In genomic region chr18:75208836-75209128, GRCh38 we compare ENCODE assay signal across 1 cellular context.
A peak's percentile ranks its signal among the peaks of the same experiment; 100 is the strongest.
TF ChIP-seq lines count a peak whose summit lies in the region.

No MANE protein-coding gene starts in this region.

TF ChIP-seq in HepG2, 621 proteins besides CTCF, POLR2A, EP300 and RAD21 (continued from another document):
- TF ChIP-seq, protein P1, sequence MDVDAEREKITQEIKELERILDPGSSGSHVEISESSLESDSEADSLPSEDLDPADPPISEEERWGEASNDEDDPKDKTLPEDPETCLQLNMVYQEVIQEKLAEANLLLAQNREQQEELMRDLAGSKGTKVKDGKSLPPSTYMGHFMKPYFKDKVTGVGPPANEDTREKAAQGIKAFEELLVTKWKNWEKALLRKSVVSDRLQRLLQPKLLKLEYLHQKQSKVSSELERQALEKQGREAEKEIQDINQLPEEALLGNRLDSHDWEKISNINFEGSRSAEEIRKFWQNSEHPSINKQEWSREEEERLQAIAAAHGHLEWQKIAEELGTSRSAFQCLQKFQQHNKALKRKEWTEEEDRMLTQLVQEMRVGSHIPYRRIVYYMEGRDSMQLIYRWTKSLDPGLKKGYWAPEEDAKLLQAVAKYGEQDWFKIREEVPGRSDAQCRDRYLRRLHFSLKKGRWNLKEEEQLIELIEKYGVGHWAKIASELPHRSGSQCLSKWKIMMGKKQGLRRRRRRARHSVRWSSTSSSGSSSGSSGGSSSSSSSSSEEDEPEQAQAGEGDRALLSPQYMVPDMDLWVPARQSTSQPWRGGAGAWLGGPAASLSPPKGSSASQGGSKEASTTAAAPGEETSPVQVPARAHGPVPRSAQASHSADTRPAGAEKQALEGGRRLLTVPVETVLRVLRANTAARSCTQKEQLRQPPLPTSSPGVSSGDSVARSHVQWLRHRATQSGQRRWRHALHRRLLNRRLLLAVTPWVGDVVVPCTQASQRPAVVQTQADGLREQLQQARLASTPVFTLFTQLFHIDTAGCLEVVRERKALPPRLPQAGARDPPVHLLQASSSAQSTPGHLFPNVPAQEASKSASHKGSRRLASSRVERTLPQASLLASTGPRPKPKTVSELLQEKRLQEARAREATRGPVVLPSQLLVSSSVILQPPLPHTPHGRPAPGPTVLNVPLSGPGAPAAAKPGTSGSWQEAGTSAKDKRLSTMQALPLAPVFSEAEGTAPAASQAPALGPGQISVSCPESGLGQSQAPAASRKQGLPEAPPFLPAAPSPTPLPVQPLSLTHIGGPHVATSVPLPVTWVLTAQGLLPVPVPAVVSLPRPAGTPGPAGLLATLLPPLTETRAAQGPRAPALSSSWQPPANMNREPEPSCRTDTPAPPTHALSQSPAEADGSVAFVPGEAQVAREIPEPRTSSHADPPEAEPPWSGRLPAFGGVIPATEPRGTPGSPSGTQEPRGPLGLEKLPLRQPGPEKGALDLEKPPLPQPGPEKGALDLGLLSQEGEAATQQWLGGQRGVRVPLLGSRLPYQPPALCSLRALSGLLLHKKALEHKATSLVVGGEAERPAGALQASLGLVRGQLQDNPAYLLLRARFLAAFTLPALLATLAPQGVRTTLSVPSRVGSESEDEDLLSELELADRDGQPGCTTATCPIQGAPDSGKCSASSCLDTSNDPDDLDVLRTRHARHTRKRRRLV (CRISPR knock-in tag; IDR thresholded peaks at IDR 0.05): no peak
- no peak for TF ChIP-seq ZNF646 (CRISPR knock-in tag; IDR thresholded peaks at IDR 0.05)
- TF ChIP-seq ATF7 (IDR thresholded peaks at IDR 0.05): no peak
- TF ChIP-seq ATF7 (CRISPR knock-in tag; IDR thresholded peaks at IDR 0.05): no peak
- TF ChIP-seq, protein P2, sequence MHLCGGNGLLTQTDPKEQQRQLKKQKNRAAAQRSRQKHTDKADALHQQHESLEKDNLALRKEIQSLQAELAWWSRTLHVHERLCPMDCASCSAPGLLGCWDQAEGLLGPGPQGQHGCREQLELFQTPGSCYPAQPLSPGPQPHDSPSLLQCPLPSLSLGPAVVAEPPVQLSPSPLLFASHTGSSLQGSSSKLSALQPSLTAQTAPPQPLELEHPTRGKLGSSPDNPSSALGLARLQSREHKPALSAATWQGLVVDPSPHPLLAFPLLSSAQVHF (CRISPR knock-in tag; IDR thresholded peaks at IDR 0.05): no peak
- TF ChIP-seq ZNF142 (CRISPR knock-in tag; IDR thresholded peaks at IDR 0.05): no peak; the same call in none of the 2 replicates
- no peak for TF ChIP-seq NFYB (CRISPR knock-in tag; IDR thresholded peaks at IDR 0.05)
- TF ChIP-seq, protein P3, sequence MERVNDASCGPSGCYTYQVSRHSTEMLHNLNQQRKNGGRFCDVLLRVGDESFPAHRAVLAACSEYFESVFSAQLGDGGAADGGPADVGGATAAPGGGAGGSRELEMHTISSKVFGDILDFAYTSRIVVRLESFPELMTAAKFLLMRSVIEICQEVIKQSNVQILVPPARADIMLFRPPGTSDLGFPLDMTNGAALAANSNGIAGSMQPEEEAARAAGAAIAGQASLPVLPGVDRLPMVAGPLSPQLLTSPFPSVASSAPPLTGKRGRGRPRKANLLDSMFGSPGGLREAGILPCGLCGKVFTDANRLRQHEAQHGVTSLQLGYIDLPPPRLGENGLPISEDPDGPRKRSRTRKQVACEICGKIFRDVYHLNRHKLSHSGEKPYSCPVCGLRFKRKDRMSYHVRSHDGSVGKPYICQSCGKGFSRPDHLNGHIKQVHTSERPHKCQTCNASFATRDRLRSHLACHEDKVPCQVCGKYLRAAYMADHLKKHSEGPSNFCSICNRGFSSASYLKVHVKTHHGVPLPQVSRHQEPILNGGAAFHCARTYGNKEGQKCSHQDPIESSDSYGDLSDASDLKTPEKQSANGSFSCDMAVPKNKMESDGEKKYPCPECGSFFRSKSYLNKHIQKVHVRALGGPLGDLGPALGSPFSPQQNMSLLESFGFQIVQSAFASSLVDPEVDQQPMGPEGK (CRISPR knock-in tag; IDR thresholded peaks at IDR 0.05): 0 out of 2 replicates have a peak, but pooled peaks have one; percentile 12
- no peak for TF ChIP-seq SAFB2 (CRISPR knock-in tag; IDR thresholded peaks at IDR 0.05; ENCODE audit: borderline replicate concordance, low read depth)
- peak; percentile 64 for TF ChIP-seq YY1 (IDR thresholded peaks at IDR 0.05; ENCODE audit: insufficient read depth, insufficient replicate concordance, low read depth, low read length)
- no peak for TF ChIP-seq MATR3 (CRISPR knock-in tag; IDR thresholded peaks at IDR 0.05)
- no peak for TF ChIP-seq NR3C1 (CRISPR knock-in tag; IDR thresholded peaks at IDR 0.05)
- no peak for TF ChIP-seq PTBP1 (IDR thresholded peaks at IDR 0.05; ENCODE audit: low read depth, low read length, poor library complexity, severe bottlenecking)
- TF ChIP-seq, protein P4, sequence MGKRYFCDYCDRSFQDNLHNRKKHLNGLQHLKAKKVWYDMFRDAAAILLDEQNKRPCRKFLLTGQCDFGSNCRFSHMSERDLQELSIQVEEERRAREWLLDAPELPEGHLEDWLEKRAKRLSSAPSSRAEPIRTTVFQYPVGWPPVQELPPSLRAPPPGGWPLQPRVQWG (CRISPR knock-in tag; IDR thresholded peaks at IDR 0.05; ENCODE audit: borderline replicate concordance, low read depth): no peak
